1 cellular context compared by ENCODE assay signal in the genomic region with DNA sequence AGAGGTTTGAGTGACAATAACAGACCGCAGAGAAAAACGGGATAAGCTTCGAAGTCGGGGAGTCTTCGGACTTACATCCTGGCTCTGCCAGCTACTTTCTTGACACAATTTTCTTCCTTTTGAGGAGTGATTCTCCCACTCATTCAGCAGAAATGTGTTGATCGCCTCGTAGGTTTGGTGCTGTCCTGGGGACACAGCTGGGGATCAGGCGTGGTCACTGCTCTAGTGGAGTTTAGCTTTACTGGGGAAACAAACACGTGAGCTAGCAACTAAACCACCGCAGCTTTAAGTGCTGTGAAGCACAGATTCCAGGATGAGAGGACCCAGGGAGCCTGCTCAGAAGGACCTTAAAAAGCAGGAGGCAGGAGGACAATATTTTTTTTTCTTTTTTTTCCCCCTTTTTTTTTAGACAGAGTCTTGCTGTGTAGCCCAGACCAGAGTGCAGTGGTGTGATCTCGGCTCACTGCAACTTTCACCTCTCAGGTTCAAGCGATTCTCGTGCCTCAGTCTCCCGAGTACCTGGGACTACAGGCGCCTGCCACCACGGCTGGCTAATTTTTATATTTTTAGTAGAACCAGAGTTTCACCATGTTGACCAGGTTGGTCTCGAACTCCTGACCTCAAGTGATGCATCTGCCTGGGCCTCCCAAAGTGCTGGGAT.
TF ChIP-seq lines count a peak whose summit lies in the region.

No MANE protein-coding gene starts in this region.

TF ChIP-seq in HepG2, 621 proteins besides CTCF, POLR2A, EP300 and RAD21 (continued from another document and continues in another):
- TF ChIP-seq, protein P1, sequence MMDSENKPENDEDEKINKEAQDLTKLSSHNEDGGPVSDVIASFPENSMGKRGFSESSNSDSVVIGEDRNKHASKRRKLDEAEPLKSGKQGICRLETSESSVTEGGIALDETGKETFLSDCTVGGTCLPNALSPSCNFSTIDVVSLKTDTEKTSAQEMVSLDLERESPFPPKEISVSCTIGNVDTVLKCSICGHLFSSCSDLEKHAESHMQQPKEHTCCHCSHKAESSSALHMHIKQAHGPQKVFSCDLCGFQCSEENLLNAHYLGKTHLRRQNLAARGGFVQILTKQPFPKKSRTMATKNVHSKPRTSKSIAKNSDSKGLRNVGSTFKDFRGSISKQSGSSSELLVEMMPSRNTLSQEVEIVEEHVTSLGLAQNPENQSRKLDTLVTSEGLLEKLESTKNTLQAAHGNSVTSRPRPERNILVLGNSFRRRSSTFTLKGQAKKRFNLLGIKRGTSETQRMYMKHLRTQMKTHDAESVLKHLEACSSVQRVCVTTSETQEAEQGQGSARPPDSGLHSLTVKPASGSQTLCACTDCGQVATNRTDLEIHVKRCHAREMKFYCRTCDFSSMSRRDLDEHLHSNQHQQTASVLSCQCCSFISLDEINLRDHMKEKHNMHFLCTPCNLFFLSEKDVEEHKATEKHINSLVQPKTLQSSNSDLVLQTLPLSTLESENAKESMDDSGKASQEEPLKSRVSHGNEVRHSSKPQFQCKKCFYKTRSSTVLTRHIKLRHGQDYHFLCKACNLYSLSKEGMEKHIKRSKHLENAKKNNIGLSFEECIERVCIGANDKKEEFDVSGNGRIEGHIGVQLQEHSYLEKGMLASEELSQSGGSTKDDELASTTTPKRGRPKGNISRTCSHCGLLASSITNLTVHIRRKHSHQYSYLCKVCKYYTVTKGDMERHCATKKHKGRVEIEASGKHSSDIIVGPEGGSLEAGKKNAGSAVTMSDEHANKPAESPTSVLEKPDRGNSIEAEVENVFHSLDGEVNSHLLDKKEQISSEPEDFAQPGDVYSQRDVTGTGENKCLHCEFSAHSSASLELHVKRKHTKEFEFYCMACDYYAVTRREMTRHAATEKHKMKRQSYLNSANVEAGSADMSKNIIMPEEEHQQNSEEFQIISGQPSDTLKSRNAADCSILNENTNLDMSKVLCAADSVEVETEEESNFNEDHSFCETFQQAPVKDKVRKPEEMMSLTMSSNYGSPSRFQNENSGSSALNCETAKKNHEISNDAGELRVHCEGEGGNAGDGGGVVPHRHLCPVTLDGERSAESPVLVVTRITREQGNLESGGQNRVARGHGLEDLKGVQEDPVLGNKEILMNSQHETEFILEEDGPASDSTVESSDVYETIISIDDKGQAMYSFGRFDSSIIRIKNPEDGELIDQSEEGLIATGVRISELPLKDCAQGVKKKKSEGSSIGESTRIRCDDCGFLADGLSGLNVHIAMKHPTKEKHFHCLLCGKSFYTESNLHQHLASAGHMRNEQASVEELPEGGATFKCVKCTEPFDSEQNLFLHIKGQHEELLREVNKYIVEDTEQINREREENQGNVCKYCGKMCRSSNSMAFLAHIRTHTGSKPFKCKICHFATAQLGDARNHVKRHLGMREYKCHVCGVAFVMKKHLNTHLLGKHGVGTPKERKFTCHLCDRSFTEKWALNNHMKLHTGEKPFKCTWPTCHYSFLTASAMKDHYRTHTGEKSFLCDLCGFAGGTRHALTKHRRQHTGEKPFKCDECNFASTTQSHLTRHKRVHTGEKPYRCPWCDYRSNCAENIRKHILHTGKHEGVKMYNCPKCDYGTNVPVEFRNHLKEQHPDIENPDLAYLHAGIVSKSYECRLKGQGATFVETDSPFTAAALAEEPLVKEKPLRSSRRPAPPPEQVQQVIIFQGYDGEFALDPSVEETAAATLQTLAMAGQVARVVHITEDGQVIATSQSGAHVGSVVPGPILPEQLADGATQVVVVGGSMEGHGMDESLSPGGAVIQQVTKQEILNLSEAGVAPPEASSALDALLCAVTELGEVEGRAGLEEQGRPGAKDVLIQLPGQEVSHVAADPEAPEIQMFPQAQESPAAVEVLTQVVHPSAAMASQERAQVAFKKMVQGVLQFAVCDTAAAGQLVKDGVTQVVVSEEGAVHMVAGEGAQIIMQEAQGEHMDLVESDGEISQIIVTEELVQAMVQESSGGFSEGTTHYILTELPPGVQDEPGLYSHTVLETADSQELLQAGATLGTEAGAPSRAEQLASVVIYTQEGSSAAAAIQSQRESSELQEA (CRISPR knock-in tag; IDR thresholded peaks at IDR 0.05; ENCODE audit: not compliant biosample characterization) = no peak
- TF ChIP-seq MLX (CRISPR knock-in tag; IDR thresholded peaks at IDR 0.05) (no peak), TEF (CRISPR knock-in tag; IDR thresholded peaks at IDR 0.05) (no peak), ZNF646 (CRISPR knock-in tag; IDR thresholded peaks at IDR 0.05) (no peak), GTF3A (CRISPR knock-in tag; conservative IDR thresholded peaks at IDR 0.05) (no peak), CC2D1A (CRISPR knock-in tag; IDR thresholded peaks at IDR 0.05) (0 out of 2 replicates have a peak, but pooled peaks have one; percentile 25), KAT7 (CRISPR knock-in tag; IDR thresholded peaks at IDR 0.05; ENCODE audit: borderline replicate concordance) (no peak; the same call in 1 of the 2 replicates), ZNF564 (CRISPR knock-in tag; IDR thresholded peaks at IDR 0.05) (peak; percentile 4; the same call in 1 of the 2 replicates), BCL6 (CRISPR knock-in tag; IDR thresholded peaks at IDR 0.05) (0 out of 2 replicates have a peak, but pooled peaks have one; percentile 33), SRSF4 (IDR thresholded peaks at IDR 0.05; ENCODE audit: low read depth, low read length, poor library complexity, severe bottlenecking) (no peak), KMT2A (CRISPR knock-in tag; IDR thresholded peaks at IDR 0.05) (no peak), LCORL (IDR thresholded peaks at IDR 0.05) (no peak), LCORL (CRISPR knock-in tag; IDR thresholded peaks at IDR 0.05) (peak; percentile 25; the same call in 1 of the 2 replicates), KLF11 (CRISPR knock-in tag; IDR thresholded peaks at IDR 0.05) (no peak), CBX5 (CRISPR knock-in tag; IDR thresholded peaks at IDR 0.05; ENCODE audit: borderline replicate concordance) (0 out of 2 replicates have a peak, but pooled peaks have one; percentile 37), CENPT (CRISPR knock-in tag; IDR thresholded peaks at IDR 0.05; ENCODE audit: low read depth) (no peak), POLR2AphosphoS2 (IDR thresholded peaks at IDR 0.05; ENCODE audit: low read depth, low read length) (no peak), FOXO1 (CRISPR knock-in tag; IDR thresholded peaks at IDR 0.05) (0 out of 2 replicates have a peak, but pooled peaks have one; percentile 20), NFATC3 (CRISPR knock-in tag; IDR thresholded peaks at IDR 0.05) (0 out of 2 replicates have a peak, but pooled peaks have one; percentile 34), SNAPC2 (CRISPR knock-in tag; IDR thresholded peaks at IDR 0.05) (0 out of 2 replicates have a peak, but pooled peaks have one; percentile 43), ZNF589 (CRISPR knock-in tag; conservative IDR thresholded peaks at IDR 0.05) (0 out of 2 replicates have a peak, but pooled peaks have one; percentile 1), FOXA1 (IDR thresholded peaks at IDR 0.05) (no peak), FOXA1 (CRISPR knock-in tag; IDR thresholded peaks at IDR 0.05) (no peak), ZNF430 (CRISPR knock-in tag; IDR thresholded peaks at IDR 0.05) (peak; percentile 12; the same call in 1 of the 2 replicates), ZNF567 (CRISPR knock-in tag; IDR thresholded peaks at IDR 0.05; ENCODE audit: borderline replicate concordance) (peak; percentile 19; the same call in 1 of the 2 replicates), ZFYVE20 (CRISPR knock-in tag; IDR thresholded peaks at IDR 0.05; ENCODE audit: borderline replicate concordance, low read depth) (no peak), CEBPZ (IDR thresholded peaks at IDR 0.05; ENCODE audit: low read length) (no peak), ZNF550 (CRISPR knock-in tag; IDR thresholded peaks at IDR 0.05; ENCODE audit: borderline replicate concordance) (no peak), NFE2L2 (IDR thresholded peaks at IDR 0.05; ENCODE audit: low read length) (no peak), SYNCRIP (IDR thresholded peaks at IDR 0.05; ENCODE audit: insufficient read depth, low read depth, low read length) (no peak)
- TF ChIP-seq, protein P2, sequence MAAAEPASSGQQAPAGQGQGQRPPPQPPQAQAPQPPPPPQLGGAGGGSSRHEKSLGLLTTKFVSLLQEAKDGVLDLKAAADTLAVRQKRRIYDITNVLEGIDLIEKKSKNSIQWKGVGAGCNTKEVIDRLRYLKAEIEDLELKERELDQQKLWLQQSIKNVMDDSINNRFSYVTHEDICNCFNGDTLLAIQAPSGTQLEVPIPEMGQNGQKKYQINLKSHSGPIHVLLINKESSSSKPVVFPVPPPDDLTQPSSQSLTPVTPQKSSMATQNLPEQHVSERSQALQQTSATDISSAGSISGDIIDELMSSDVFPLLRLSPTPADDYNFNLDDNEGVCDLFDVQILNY (CRISPR knock-in tag; conservative IDR thresholded peaks at IDR 0.05) = no peak
- TF ChIP-seq, protein P3, sequence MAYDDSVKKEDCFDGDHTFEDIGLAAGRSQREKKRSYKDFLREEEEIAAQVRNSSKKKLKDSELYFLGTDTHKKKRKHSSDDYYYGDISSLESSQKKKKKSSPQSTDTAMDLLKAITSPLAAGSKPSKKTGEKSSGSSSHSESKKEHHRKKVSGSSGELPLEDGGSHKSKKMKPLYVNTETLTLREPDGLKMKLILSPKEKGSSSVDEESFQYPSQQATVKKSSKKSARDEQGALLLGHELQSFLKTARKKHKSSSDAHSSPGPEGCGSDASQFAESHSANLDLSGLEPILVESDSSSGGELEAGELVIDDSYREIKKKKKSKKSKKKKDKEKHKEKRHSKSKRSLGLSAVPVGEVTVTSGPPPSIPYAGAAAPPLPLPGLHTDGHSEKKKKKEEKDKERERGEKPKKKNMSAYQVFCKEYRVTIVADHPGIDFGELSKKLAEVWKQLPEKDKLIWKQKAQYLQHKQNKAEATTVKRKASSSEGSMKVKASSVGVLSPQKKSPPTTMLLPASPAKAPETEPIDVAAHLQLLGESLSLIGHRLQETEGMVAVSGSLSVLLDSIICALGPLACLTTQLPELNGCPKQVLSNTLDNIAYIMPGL (CRISPR knock-in tag; IDR thresholded peaks at IDR 0.05; ENCODE audit: borderline replicate concordance in 1 of 2, low read depth in 1 of 2) = no peak
